ENCODE assay signal across 1 cellular context in the genomic region with DNA sequence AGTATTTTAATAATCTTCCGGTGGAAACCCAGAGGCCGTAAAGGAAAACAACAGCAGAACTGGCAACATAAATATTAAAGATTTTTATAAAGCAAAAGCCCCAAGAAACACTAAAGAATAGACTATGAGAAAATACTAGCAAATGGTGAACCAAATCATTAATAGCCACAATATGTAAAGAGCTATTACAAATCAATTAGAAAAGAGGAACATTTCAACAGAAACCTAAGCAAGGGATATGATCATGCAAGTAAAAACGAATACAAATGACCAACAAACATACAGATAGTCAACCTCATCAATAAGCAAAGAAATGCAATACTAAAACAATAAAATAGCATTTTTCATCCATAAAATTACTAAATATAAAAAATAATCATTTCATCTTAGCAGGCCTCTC.
TF ChIP-seq lines count a peak whose summit lies in the region.

No MANE protein-coding gene starts in this region.

TF ChIP-seq in HepG2, 621 proteins besides CTCF, POLR2A, EP300 and RAD21:
- no peak for TF ChIP-seq UBTF (CRISPR knock-in tag; IDR thresholded peaks at IDR 0.05)
- TF ChIP-seq NFE2L2 (IDR thresholded peaks at IDR 0.05; ENCODE audit: low read length): no peak
- TF ChIP-seq EEA1 (CRISPR knock-in tag; IDR thresholded peaks at IDR 0.05; ENCODE audit: borderline replicate concordance): no peak
- TF ChIP-seq SCMH1 (CRISPR knock-in tag; IDR thresholded peaks at IDR 0.05; ENCODE audit: borderline replicate concordance): no peak
- TF ChIP-seq ZNF326 (CRISPR knock-in tag; IDR thresholded peaks at IDR 0.05; ENCODE audit: borderline replicate concordance): no peak
- TF ChIP-seq LCORL (IDR thresholded peaks at IDR 0.05): no peak
- TF ChIP-seq LCORL (CRISPR knock-in tag; IDR thresholded peaks at IDR 0.05): no peak
- no peak for TF ChIP-seq ZNF460 (CRISPR knock-in tag; IDR thresholded peaks at IDR 0.05; ENCODE audit: borderline replicate concordance)
- TF ChIP-seq CCDC6 (CRISPR knock-in tag; IDR thresholded peaks at IDR 0.05): no peak
- no peak for TF ChIP-seq KLF15 (CRISPR knock-in tag; IDR thresholded peaks at IDR 0.05; ENCODE audit: borderline replicate concordance)
- TF ChIP-seq, protein P1, sequence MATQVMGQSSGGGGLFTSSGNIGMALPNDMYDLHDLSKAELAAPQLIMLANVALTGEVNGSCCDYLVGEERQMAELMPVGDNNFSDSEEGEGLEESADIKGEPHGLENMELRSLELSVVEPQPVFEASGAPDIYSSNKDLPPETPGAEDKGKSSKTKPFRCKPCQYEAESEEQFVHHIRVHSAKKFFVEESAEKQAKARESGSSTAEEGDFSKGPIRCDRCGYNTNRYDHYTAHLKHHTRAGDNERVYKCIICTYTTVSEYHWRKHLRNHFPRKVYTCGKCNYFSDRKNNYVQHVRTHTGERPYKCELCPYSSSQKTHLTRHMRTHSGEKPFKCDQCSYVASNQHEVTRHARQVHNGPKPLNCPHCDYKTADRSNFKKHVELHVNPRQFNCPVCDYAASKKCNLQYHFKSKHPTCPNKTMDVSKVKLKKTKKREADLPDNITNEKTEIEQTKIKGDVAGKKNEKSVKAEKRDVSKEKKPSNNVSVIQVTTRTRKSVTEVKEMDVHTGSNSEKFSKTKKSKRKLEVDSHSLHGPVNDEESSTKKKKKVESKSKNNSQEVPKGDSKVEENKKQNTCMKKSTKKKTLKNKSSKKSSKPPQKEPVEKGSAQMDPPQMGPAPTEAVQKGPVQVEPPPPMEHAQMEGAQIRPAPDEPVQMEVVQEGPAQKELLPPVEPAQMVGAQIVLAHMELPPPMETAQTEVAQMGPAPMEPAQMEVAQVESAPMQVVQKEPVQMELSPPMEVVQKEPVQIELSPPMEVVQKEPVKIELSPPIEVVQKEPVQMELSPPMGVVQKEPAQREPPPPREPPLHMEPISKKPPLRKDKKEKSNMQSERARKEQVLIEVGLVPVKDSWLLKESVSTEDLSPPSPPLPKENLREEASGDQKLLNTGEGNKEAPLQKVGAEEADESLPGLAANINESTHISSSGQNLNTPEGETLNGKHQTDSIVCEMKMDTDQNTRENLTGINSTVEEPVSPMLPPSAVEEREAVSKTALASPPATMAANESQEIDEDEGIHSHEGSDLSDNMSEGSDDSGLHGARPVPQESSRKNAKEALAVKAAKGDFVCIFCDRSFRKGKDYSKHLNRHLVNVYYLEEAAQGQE (IDR thresholded peaks at IDR 0.05; ENCODE audit: borderline replicate concordance in 1 of 2, low read depth in 1 of 2, low read length in 2 of 2): no peak
- no peak for TF ChIP-seq SAP130 (CRISPR knock-in tag; IDR thresholded peaks at IDR 0.05; ENCODE audit: low read depth)
- TF ChIP-seq HNRNPLL (IDR thresholded peaks at IDR 0.05; ENCODE audit: low read depth, low read length, poor library complexity, severe bottlenecking): no peak
- no peak for TF ChIP-seq NFIB (CRISPR knock-in tag; IDR thresholded peaks at IDR 0.05; ENCODE audit: borderline replicate concordance)
- no peak for TF ChIP-seq ZBTB8A (CRISPR knock-in tag; IDR thresholded peaks at IDR 0.05; ENCODE audit: borderline replicate concordance, low read depth)
- TF ChIP-seq ZNF691 (CRISPR knock-in tag; IDR thresholded peaks at IDR 0.05; ENCODE audit: borderline replicate concordance, low read depth): no peak
- TF ChIP-seq RCOR2 (CRISPR knock-in tag; IDR thresholded peaks at IDR 0.05): no peak
- TF ChIP-seq TAF1 (CRISPR knock-in tag; IDR thresholded peaks at IDR 0.05): no peak
- TF ChIP-seq EZH2 (conservative IDR thresholded peaks at IDR 0.05; ENCODE audit: low read depth, low read length): no peak
- TF ChIP-seq DRAP1 (CRISPR knock-in tag; IDR thresholded peaks at IDR 0.05): no peak
- no peak for TF ChIP-seq SRY (CRISPR knock-in tag; IDR thresholded peaks at IDR 0.05)
